In genomic region chr17:3982541-3983017, GRCh38 we compare ENCODE assay signal across 22 cellular contexts.
"Had no signal": no experiment of that assay in that cellular context is flagged by ENCODE, and none has a peak within 500 bp of the region (broad histone marks: within the 10 kb centered on the region; RNA-seq: fewer than 3 reads in every experiment).

No MANE protein-coding gene starts in this region.

- H3K27me3 ChIP-seq: brain microvascular endothelial cell, neural progenitor cell, ovary had no signal

- FAIRE-seq: colon, keratinocyte had no signal

- H3K36me3 Mint-ChIP-seq: naive thymus-derived CD4-positive, alpha-beta T cell; neural progenitor cell; WTC11 had no signal

- H3K4me1 ChIP-seq: gastrocnemius medialis, neural progenitor cell, prostate gland had no signal

- DNase-seq: activated CD4-positive, alpha-beta T cell treated with anti-CD3 and anti-CD28 coated beads, Interleukin-2, amount 50 U/mL, for 48 hours; activated CD8-positive, alpha-beta memory T cell treated with anti-CD3 and anti-CD28 coated beads, Interleukin-2, amount 50 U/mL, for 48 hours; activated naive CD4-positive, alpha-beta T cell treated with anti-CD3 and anti-CD28 coated beads for 36 hours; activated T-cell treated with anti-CD3 and anti-CD28 coated beads, Interleukin-2, amount 50 U/mL, for 48 hours; brain microvascular endothelial cell; central memory CD4-positive, alpha-beta T cell; endodermal cell; esophagus squamous epithelium; gastrocnemius medialis; heart right ventricle; naive thymus-derived CD4-positive, alpha-beta T cell; ovary; stimulated activated CD4-positive, alpha-beta T cell treated with anti-CD3 and anti-CD28 coated beads, Interleukin-4, amount 100 ng/mL, for 24 hours; stimulated activated naive CD4-positive, alpha-beta T cell treated with Interleukin-2 at 50 U/mL for 16 hours; T-helper 1 cell; T1000 had no signal

- H3K27ac Mint-ChIP-seq: activated naive CD4-positive, alpha-beta T cell treated with anti-CD3 and anti-CD28 coated beads for 36 hours; endodermal cell; neural progenitor cell had no signal

- H3K4me2 ChIP-seq: neural progenitor cell had no signal

- H3K9ac ChIP-seq: neural progenitor cell had no signal

- H3K36me3 ChIP-seq: brain microvascular endothelial cell, esophagus squamous epithelium, gastrocnemius medialis, heart right ventricle, neural progenitor cell, ovary, prostate gland had no signal

- H3K4me3 Mint-ChIP-seq: activated naive CD4-positive, alpha-beta T cell treated with anti-CD3 and anti-CD28 coated beads for 36 hours; endodermal cell; naive thymus-derived CD4-positive, alpha-beta T cell; neural progenitor cell; WTC11 had no signal

- H3K9me3 ChIP-seq: gastrocnemius medialis, ovary, prostate gland had no signal

- H3K27ac ChIP-seq: brain microvascular endothelial cell, esophagus squamous epithelium, gastrocnemius medialis, heart right ventricle, neural progenitor cell, ovary, prostate gland had no signal

- H3K9me3 Mint-ChIP-seq: activated naive CD4-positive, alpha-beta T cell treated with anti-CD3 and anti-CD28 coated beads for 36 hours; endodermal cell; WTC11 had no signal

- H3K4me1 Mint-ChIP-seq: endodermal cell had no signal

- H3K4me3 ChIP-seq: esophagus squamous epithelium, gastrocnemius medialis, heart right ventricle, lung, neural progenitor cell, ovary, prostate gland had no signal
